10 cellular contexts compared by ENCODE assay signal in the genomic region with DNA sequence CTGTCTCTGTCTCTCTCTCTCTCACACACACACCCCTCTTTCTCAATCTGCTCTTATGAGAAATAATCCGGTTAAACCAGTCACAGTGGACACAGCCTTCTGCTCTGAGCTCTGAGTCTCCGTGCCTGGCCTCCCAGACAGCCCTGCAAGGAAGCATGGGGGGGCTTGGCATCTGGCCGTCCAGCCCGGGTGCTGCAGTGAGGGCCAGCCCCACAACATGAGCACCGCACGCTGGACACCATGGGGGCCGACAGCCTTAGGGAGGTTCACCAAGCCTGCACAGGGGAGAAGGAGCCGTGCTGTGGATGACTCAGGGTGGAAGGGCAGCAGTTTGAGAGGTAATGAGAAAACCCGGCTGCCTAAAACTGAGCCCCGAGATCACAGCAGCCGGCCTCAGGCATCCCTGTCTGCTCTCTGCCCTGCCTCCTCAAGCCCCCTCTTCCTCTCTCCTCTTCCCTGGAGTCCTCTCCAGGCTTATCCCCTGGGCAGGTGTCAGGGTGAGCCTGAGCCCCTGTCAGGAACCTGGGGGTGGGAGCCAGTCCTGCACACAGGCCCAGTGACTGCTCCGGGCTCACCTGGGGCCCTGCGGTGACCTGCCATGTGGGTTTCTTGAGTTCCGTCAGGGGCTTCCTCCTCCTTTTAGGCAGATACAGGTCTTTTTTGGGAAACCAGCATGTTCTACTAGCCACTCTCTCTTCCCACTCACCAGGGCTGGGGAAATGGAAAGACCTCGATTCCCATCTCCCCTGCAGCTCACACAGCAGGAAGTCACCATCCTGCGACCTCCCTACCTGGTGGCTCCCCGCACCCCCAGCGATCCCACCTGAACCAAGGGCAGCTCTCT.
DNase-seq lines count a peak whose midpoint lies in the region; ATAC-seq and TF ChIP-seq lines count a peak whose summit lies in the region.
"Had no signal": no experiment of that assay in that cellular context is flagged by ENCODE, and none has a peak within 500 bp of the region (broad histone marks: within the 10 kb centered on the region; RNA-seq: fewer than 3 reads in every experiment).

No MANE protein-coding gene starts in this region.

- peaks cover 0 to 2% (median 0%) of the 10 kb centered on the region in 3 donors for H3K27me3 Mint-ChIP-seq in CD14-positive monocyte (ENCODE audit: low read depth in 3 of 3)
- no peaks in the 10 kb centered on the region for H3K27me3 Mint-ChIP-seq in natural killer cell treated with Interleukin-12 subunit alpha and Interleukin-12 subunit beta and Interleukin-15 and Interleukin-18, amount 100 ng/mL, for 72 hours

- H3K4me1 Mint-ChIP-seq in CD14-positive monocyte, result peaks cover 39% of the 10 kb centered on the region
- H3K4me1 Mint-ChIP-seq in natural killer cell treated with Interleukin-12 subunit alpha and Interleukin-12 subunit beta and Interleukin-15 and Interleukin-18, amount 100 ng/mL, for 72 hours (ENCODE audit: low read depth in 2 of 2), result peaks cover 29 to 51% of the 10 kb centered on the region in 2 donors

- TF ChIP-seq CTCF in CD14-positive monocyte (IDR thresholded peaks at IDR 0.05) (no peak), choroid plexus epithelial cell (conservative IDR thresholded peaks at IDR 0.05; ENCODE audit: low read depth, low read length) (no peak)

- intact Hi-C loops in CD14-positive monocyte (cut with micrococcal nuclease), result no loop called here

- H3K4me3 Mint-ChIP-seq in CD14-positive monocyte, result no peak overlapping the region
- no peak overlapping the region for H3K4me3 Mint-ChIP-seq in natural killer cell treated with Interleukin-12 subunit alpha and Interleukin-12 subunit beta and Interleukin-15 and Interleukin-18, amount 100 ng/mL, for 72 hours

- peak overlapping the region in 6 of 7 donors; percentile 11 to 72 (median 59) for H3K27ac Mint-ChIP-seq in CD14-positive monocyte
- H3K27ac Mint-ChIP-seq in natural killer cell treated with Interleukin-12 subunit alpha and Interleukin-12 subunit beta and Interleukin-15 and Interleukin-18, amount 100 ng/mL, for 72 hours, result peak overlapping the region in 1 of 2 donors; percentile 45

- no peak for ATAC-seq in natural killer cell treated with Interleukin-12 subunit alpha and Interleukin-12 subunit beta and Interleukin-15 and Interleukin-18, amount 100 ng/mL, for 72 hours

- H3K36me3 Mint-ChIP-seq in CD14-positive monocyte, result peaks cover 59 to 68% of the 10 kb centered on the region in 2 donors
- no peaks in the 10 kb centered on the region for H3K36me3 Mint-ChIP-seq in natural killer cell treated with Interleukin-12 subunit alpha and Interleukin-12 subunit beta and Interleukin-15 and Interleukin-18, amount 100 ng/mL, for 72 hours

- H3K9me3 Mint-ChIP-seq in CD14-positive monocyte, result no peaks in the 10 kb centered on the region
- no peaks in the 10 kb centered on the region for H3K9me3 Mint-ChIP-seq in natural killer cell treated with Interleukin-12 subunit alpha and Interleukin-12 subunit beta and Interleukin-15 and Interleukin-18, amount 100 ng/mL, for 72 hours

- DNase-seq in CD14-positive monocyte (ENCODE audit: low spot score), result no peak
- peak; percentile 96 for DNase-seq in NCI-H82 (lab: John Stamatoyannopoulos, UW)
- DNase-seq in choroid plexus epithelial cell (ENCODE audit: low read depth), result peak; percentile 25
- DNase-seq in natural killer cell treated with Interleukin-12 subunit alpha and Interleukin-12 subunit beta and Interleukin-15 and Interleukin-18, amount 100 ng/mL, for 72 hours (ENCODE audit: low spot score), result peak; percentile 26
- DNase-seq in CD1c-positive myeloid dendritic cell (ENCODE audit: extremely low spot score), result no peak
- DNase-seq in NCI-H1436 treated with DMSO at 0.1 percent for 48 hours (lab: John Stamatoyannopoulos, UW), result no peak
- DNase-seq in 8988T, result no peak
- no peak for DNase-seq in inferior parietal cortex (ENCODE audit: extremely low spot score)
- DNase-seq: Kasumi-1, NCI-H2227 treated with DMSO at 0.1 percent for 48 hours had no signal

- H3K4me3 ChIP-seq in choroid plexus epithelial cell (ENCODE audit: low read depth, low read length), result no peak overlapping the region

Comparison
In these comparisons a context has a peak if more than half of its experiments do, and no peak if none do; other contexts are left out.
1. DNase-seq: peak in NCI-H82 (single experiment), choroid plexus epithelial cell (single experiment) and natural killer cell treated with Interleukin-12 subunit alpha and Interleukin-12 subunit beta and Interleukin-15 and Interleukin-18, amount 100 ng/mL, for 72 hours (single experiment); none in CD14-positive monocyte (single experiment), CD1c-positive myeloid dendritic cell (single experiment), NCI-H1436 treated with DMSO at 0.1 percent for 48 hours (single experiment), 8988T (single experiment) and inferior parietal cortex (single experiment).